1 cellular context compared by ENCODE assay signal in genomic region chr1:233655433-233655844, GRCh38.
TF ChIP-seq lines count a peak whose summit lies in the region.

No MANE protein-coding gene starts in this region.

TF ChIP-seq in GM23338, 12 proteins besides CTCF, POLR2A, EP300 and RAD21 (continued from another document):
- TF ChIP-seq REST (IDR thresholded peaks at IDR 0.05; ENCODE audit: unreplicated experiment) (no peak), CREB1 (CRISPR knock-in tag; IDR thresholded peaks at IDR 0.05; ENCODE audit: low read depth) (no peak), NANOG (IDR thresholded peaks at IDR 0.05; ENCODE audit: borderline replicate concordance) (no peak), EZH2 (IDR thresholded peaks at IDR 0.05; ENCODE audit: low read depth, unreplicated experiment) (no peak), JUNB (IDR thresholded peaks at IDR 0.05; ENCODE audit: unreplicated experiment) (no peak), ETS1 (IDR thresholded peaks at IDR 0.05) (no peak)
